1 cellular context compared by ENCODE assay signal in genomic region chr19:4059931-4060620, GRCh38.
TF ChIP-seq lines count a peak whose summit lies in the region.

No MANE protein-coding gene starts in this region.

TF ChIP-seq in SK-N-SH, 30 proteins besides CTCF, POLR2A, EP300 and RAD21 (continued from another document):
- TF ChIP-seq, protein P1, sequence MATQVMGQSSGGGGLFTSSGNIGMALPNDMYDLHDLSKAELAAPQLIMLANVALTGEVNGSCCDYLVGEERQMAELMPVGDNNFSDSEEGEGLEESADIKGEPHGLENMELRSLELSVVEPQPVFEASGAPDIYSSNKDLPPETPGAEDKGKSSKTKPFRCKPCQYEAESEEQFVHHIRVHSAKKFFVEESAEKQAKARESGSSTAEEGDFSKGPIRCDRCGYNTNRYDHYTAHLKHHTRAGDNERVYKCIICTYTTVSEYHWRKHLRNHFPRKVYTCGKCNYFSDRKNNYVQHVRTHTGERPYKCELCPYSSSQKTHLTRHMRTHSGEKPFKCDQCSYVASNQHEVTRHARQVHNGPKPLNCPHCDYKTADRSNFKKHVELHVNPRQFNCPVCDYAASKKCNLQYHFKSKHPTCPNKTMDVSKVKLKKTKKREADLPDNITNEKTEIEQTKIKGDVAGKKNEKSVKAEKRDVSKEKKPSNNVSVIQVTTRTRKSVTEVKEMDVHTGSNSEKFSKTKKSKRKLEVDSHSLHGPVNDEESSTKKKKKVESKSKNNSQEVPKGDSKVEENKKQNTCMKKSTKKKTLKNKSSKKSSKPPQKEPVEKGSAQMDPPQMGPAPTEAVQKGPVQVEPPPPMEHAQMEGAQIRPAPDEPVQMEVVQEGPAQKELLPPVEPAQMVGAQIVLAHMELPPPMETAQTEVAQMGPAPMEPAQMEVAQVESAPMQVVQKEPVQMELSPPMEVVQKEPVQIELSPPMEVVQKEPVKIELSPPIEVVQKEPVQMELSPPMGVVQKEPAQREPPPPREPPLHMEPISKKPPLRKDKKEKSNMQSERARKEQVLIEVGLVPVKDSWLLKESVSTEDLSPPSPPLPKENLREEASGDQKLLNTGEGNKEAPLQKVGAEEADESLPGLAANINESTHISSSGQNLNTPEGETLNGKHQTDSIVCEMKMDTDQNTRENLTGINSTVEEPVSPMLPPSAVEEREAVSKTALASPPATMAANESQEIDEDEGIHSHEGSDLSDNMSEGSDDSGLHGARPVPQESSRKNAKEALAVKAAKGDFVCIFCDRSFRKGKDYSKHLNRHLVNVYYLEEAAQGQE (IDR thresholded peaks at IDR 0.05; ENCODE audit: low read depth, low read length) = no peak
- TF ChIP-seq USF2 (IDR thresholded peaks at IDR 0.05; ENCODE audit: borderline replicate concordance, low read depth, low read length) (no peak), ELF1 (IDR thresholded peaks at IDR 0.05) (no peak)
